ENCODE assay signal across 8 cellular contexts in the genomic region with DNA sequence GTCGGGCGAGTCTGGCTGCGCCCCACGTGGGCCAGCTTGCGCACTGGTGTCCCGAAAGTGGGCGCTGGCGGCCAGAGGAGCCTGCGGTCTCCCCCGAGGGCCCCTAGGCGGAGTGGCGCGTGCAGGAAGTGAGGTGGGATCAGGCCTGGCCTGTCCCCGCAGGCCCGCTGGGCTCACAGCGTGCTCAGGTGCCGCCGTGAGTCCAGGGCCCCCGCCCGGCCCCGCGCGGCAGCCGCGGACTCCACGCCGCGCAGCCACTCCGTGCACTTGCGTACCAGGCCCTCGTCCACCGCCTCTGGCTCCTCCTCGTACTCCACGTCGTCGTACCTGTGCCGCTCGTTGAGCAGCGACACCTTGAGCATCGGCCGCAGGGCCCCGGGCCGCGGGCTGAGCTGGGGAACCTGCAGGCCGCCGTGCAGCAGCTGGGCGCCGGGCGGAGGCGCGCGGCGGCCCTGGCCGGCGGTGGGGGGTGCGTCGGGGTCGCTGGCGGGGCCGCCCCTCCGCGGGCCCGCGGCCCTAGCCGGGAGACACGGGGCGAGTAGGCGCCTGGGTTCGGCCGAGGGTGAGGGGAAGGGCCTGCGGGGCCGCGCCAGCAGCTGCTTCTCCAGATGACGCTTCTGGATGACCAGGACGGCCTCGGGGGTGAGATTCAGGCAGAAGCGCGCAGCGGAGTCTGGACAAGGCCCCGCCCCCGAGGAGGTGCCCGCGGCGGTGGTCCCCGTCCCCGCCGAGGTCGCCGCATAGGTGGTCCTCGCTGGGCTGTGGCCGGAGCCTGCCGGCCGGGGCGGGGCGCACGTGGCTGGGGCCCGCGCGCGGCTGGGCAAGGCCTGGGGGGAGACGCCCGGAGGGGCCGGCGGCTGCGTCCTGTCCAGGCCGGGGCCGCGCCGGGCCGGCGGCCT. TPM values are rescaled to one million over a fixed set of nuclear protein-coding genes. Genes with fewer than 3 reads are reported as not detected.
A peak's percentile ranks its signal among the peaks of the same experiment; 100 is the strongest.
DNase-seq lines count a peak whose midpoint lies in the region; ATAC-seq lines count a peak whose summit lies in the region.

No MANE protein-coding gene starts in this region.

- H3K4me1 ChIP-seq in iPS-20b (ENCODE audit: insufficient read depth, low read length): no peaks in the 10 kb centered on the region

- no peaks in the 10 kb centered on the region for H3K36me3 ChIP-seq in iPS-20b (ENCODE audit: insufficient read depth, low read depth, low read length)

- no peak overlapping the region for H3K27ac ChIP-seq in iPS-20b (ENCODE audit: low read length)

- peaks cover 5% of the 10 kb centered on the region for H3K4me1 Mint-ChIP-seq in activated T-cell treated with anti-CD3 and anti-CD28 coated beads, Interleukin-2, amount 50 U/mL, for 72 hours (ENCODE audit: low read depth)
- peaks cover 2 to 13% of the 10 kb centered on the region in 2 donors for H3K4me1 Mint-ChIP-seq in stimulated activated naive B cell treated with anti-CD40 and anti-IgM and Interleukin-4, amounts not matched to agents 10 μg/mL and 1 μg/mL and 100 μg/mL, for 72 hours

- H3K36me3 Mint-ChIP-seq in activated T-cell treated with anti-CD3 and anti-CD28 coated beads, Interleukin-2, amount 50 U/mL, for 72 hours (ENCODE audit: insufficient read depth in 2 of 2): no peaks in the 10 kb centered on the region
- H3K36me3 Mint-ChIP-seq in stimulated activated naive B cell treated with anti-CD40 and anti-IgM and Interleukin-4, amounts not matched to agents 10 μg/mL and 1 μg/mL and 100 μg/mL, for 72 hours: no peaks in the 10 kb centered on the region

- no peak overlapping the region for H3K9ac ChIP-seq in iPS-20b (ENCODE audit: low read depth, low read length)

- H3K27ac Mint-ChIP-seq in activated T-cell treated with anti-CD3 and anti-CD28 coated beads, Interleukin-2, amount 50 U/mL, for 72 hours: no peak overlapping the region
- H3K27ac Mint-ChIP-seq in stimulated activated naive B cell treated with anti-CD40 and anti-IgM and Interleukin-4, amounts not matched to agents 10 μg/mL and 1 μg/mL and 100 μg/mL, for 72 hours: no peak overlapping the region

- H3K9me3 ChIP-seq in iPS-20b (ENCODE audit: insufficient read depth, low read depth, low read length): no peaks in the 10 kb centered on the region

- H3K9me3 Mint-ChIP-seq in activated T-cell treated with anti-CD3 and anti-CD28 coated beads, Interleukin-2, amount 50 U/mL, for 72 hours: no peaks in the 10 kb centered on the region
- no peaks in the 10 kb centered on the region for H3K9me3 Mint-ChIP-seq in stimulated activated naive B cell treated with anti-CD40 and anti-IgM and Interleukin-4, amounts not matched to agents 10 μg/mL and 1 μg/mL and 100 μg/mL, for 72 hours

- peaks cover 47% of the 10 kb centered on the region for H3K27me3 Mint-ChIP-seq in activated T-cell treated with anti-CD3 and anti-CD28 coated beads, Interleukin-2, amount 50 U/mL, for 72 hours (ENCODE audit: low read depth)
- H3K27me3 Mint-ChIP-seq in stimulated activated naive B cell treated with anti-CD40 and anti-IgM and Interleukin-4, amounts not matched to agents 10 μg/mL and 1 μg/mL and 100 μg/mL, for 72 hours: peaks cover 27 to 33% of the 10 kb centered on the region in 2 donors

- H3K27me3 ChIP-seq in iPS-20b (ENCODE audit: insufficient read depth, low read length): peaks cover 68% of the 10 kb centered on the region

- H3K4me3 ChIP-seq in iPS-20b (ENCODE audit: low read length): peak overlapping the region; percentile 49; the same call in 1 of the 2 replicates

- DNase-seq in stimulated activated CD4-positive, alpha-beta T cell treated with anti-CD3 and anti-CD28 coated beads, Interleukin-4, amount 100 ng/mL, for 1 hour: peak; percentile 20
- no peak for DNase-seq in stimulated activated CD4-positive, alpha-beta T cell treated with anti-CD3 and anti-CD28 coated beads, Interleukin-2, amount 100 ng/mL, for 48 hours
- peak; percentile 19 to 27 for DNase-seq in activated T-cell treated with anti-CD3 and anti-CD28 coated beads, Interleukin-2, amount 50 U/mL, for 72 hours
- DNase-seq in stimulated activated naive B cell treated with anti-CD40 and anti-IgM and Interleukin-4, amounts not matched to agents 10 μg/mL and 1 μg/mL and 100 μg/mL, for 72 hours: no peak
- DNase-seq in SKM-1 treated with dmso at 0.1 percent for 144 hours (lab: John Stamatoyannopoulos, UW; ENCODE audit: unreplicated experiment): no peak

- peak overlapping the region; percentile 54 to 74 for H3K4me3 Mint-ChIP-seq in activated T-cell treated with anti-CD3 and anti-CD28 coated beads, Interleukin-2, amount 50 U/mL, for 72 hours
- peak overlapping the region; percentile 74 for H3K4me3 Mint-ChIP-seq in stimulated activated naive B cell treated with anti-CD40 and anti-IgM and Interleukin-4, amounts not matched to agents 10 μg/mL and 1 μg/mL and 100 μg/mL, for 72 hours

- ATAC-seq in HG03045 (IDR thresholded peaks at IDR 0.05; ENCODE audit: unreplicated experiment): peak; percentile 33
- peak; percentile 59 to 61 for ATAC-seq in activated T-cell treated with anti-CD3 and anti-CD28 coated beads, Interleukin-2, amount 50 U/mL, for 72 hours (replicated peaks in 1 of 2)
- peak; percentile 28 to 48 for ATAC-seq in stimulated activated naive B cell treated with anti-CD40 and anti-IgM and Interleukin-4, amounts not matched to agents 10 μg/mL and 1 μg/mL and 100 μg/mL, for 72 hours (replicated peaks)
- no peak for ATAC-seq in HG03039 (IDR thresholded peaks at IDR 0.05; ENCODE audit: unreplicated experiment)

RNA-seq across cellular contexts. Expression of gene PRR18, which starts 0.9 kb away (rescaled TPM):
- under 1 TPM in 1 of 2 donors, not detected in 1; 0.07 TPM for total RNA-seq in activated T-cell treated with anti-CD3 and anti-CD28 coated beads, Interleukin-2, amount 50 U/mL, for 72 hours

RNA-seq across cellular contexts. Expression of gene SFT2D1, which starts 35.0 kb away (rescaled TPM):
- total RNA-seq in activated T-cell treated with anti-CD3 and anti-CD28 coated beads, Interleukin-2, amount 50 U/mL, for 72 hours: 10 to 100 TPM; 39.4 to 44.4 TPM

Comparison
In these comparisons a context has a peak if more than half of its experiments do, and no peak if none do; other contexts are left out.
1. DNase-seq: peak in stimulated activated CD4-positive, alpha-beta T cell treated with anti-CD3 and anti-CD28 coated beads, Interleukin-4, amount 100 ng/mL, for 1 hour (single experiment) and activated T-cell treated with anti-CD3 and anti-CD28 coated beads, Interleukin-2, amount 50 U/mL, for 72 hours (2 of 2); none in stimulated activated CD4-positive, alpha-beta T cell treated with anti-CD3 and anti-CD28 coated beads, Interleukin-2, amount 100 ng/mL, for 48 hours (0 of 2), stimulated activated naive B cell treated with anti-CD40 and anti-IgM and Interleukin-4, amounts not matched to agents 10 μg/mL and 1 μg/mL and 100 μg/mL, for 72 hours (single experiment) and SKM-1 treated with dmso at 0.1 percent for 144 hours (single experiment).